8 cellular contexts compared by ENCODE assay signal in the genomic region with DNA sequence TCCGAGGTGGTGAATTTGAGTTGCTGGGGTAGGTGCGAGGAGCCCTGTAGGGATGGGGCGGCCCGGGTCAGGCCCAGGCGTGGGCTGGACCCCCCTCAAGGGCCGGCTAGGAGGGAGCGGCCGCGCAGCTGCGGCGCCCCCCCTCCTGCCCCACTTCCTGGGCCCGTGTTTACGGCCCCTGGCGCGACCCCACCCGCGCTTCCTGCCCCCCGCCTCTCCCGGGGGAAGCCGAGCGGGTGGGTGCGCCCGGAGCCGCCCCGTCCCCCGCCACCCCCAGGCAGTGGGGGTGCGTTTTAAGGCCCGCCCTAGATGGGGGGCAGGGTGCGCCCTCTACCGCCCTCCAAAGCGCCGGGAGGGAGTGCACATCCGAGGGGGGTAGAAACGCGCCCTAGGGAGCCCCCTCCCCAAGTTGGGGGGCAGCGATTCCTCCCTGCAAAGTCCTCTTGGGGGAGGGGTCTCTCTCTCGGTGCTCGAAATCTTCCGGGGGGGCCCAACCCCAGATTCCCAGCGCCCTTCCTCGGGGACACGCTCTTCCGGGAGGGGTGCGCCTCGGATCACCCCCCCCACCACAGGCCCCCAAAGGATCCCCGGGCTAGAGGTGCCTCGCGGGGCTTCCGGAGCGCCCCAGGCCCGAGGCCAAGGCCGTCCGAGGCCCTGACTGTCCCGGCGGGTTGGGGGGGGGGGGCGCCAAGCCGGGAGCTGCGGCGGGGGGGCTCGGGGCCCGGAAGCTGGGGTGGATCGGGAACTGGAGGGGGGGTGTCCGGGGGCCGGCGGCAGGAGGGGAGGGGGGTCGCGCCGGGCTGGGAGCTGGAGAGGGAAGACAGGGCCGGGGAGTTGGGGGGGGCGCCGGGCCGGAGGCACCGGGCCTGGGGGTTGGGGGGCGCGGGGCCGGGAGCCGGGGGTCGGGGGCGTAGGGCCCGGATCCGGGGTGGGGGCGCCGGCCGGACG. TPM values are rescaled to one million over a fixed set of nuclear protein-coding genes. Genes with fewer than 3 reads are reported as not detected.
DNase-seq lines count a peak whose midpoint lies in the region; ATAC-seq and TF ChIP-seq lines count a peak whose summit lies in the region.

No MANE protein-coding gene starts in this region.

- H3K9me3 ChIP-seq in DND-41 (ENCODE audit: insufficient read depth, low read length, severe bottlenecking) (no peaks in the 10 kb centered on the region), esophagus squamous epithelium (no peaks in the 10 kb centered on the region)

- no peaks in the 10 kb centered on the region for H3K9me3 Mint-ChIP-seq in natural killer cell treated with Interleukin-12 subunit alpha and Interleukin-12 subunit beta and Interleukin-15 and Interleukin-18, amount 100 ng/mL, for 72 hours

- H3K36me3 Mint-ChIP-seq in natural killer cell treated with Interleukin-12 subunit alpha and Interleukin-12 subunit beta and Interleukin-15 and Interleukin-18, amount 100 ng/mL, for 72 hours = no peaks in the 10 kb centered on the region

- peak overlapping the region; percentile 74 for H3K4me2 ChIP-seq in DND-41 (ENCODE audit: insufficient read depth, low read length)

- peak overlapping the region; percentile 99 for H3K9ac ChIP-seq in DND-41 (ENCODE audit: low read depth, low read length)

- H3K36me3 ChIP-seq in DND-41 (ENCODE audit: insufficient read depth, low read length) = peaks cover 50% of the 10 kb centered on the region
- peaks cover 5 to 36% (median 6%) of the 10 kb centered on the region in 3 donors for H3K36me3 ChIP-seq in esophagus squamous epithelium

- intact Hi-C loops in esophagus squamous epithelium (cut with DNase I) = no loop called here

- peak; percentile 86 for DNase-seq in DND-41
- peak; percentile 32 to 34 for DNase-seq in Kasumi-1 (lab: John Stamatoyannopoulos, UW)
- peak; percentile 80 for DNase-seq in activated T-cell treated with anti-CD3 and anti-CD28 coated beads, Interleukin-2, amount 50 U/mL, for 1 hour
- no peak for DNase-seq in esophagus squamous epithelium (lab: John Stamatoyannopoulos, UW)
- DNase-seq in natural killer cell treated with Interleukin-12 subunit alpha and Interleukin-12 subunit beta and Interleukin-15 and Interleukin-18, amount 100 ng/mL, for 72 hours (ENCODE audit: low spot score) = peak; percentile 70
- DNase-seq in superior temporal gyrus (ENCODE audit: extremely low spot score) = peak; percentile 33
- no peak for DNase-seq in LoVo (ENCODE audit: low spot score)

- H2AFZ ChIP-seq in DND-41 (ENCODE audit: low read depth, low read length) = peak overlapping the region; percentile 56

- ATAC-seq in DND-41 (ENCODE audit: insufficient read depth, low read depth) (peak; percentile 76), GM21381 (IDR thresholded peaks at IDR 0.05; ENCODE audit: unreplicated experiment) (no peak)
- peak; percentile 70 to 73 for ATAC-seq in natural killer cell treated with Interleukin-12 subunit alpha and Interleukin-12 subunit beta and Interleukin-15 and Interleukin-18, amount 100 ng/mL, for 72 hours

- H3K4me3 ChIP-seq in DND-41 (ENCODE audit: low read depth in 1 of 2, low read length in 2 of 2) = peak overlapping the region; percentile 77 to 85
- peak overlapping the region; percentile 74 to 96 (median 89) for H3K4me3 ChIP-seq in esophagus squamous epithelium

- peak overlapping the region; percentile 80 to 85 for H3K27ac Mint-ChIP-seq in natural killer cell treated with Interleukin-12 subunit alpha and Interleukin-12 subunit beta and Interleukin-15 and Interleukin-18, amount 100 ng/mL, for 72 hours

- H3K27me3 ChIP-seq in DND-41 (ENCODE audit: insufficient read depth, low read length, poor library complexity) = no peaks in the 10 kb centered on the region
- H3K27me3 ChIP-seq in esophagus squamous epithelium = no peaks in the 10 kb centered on the region

- peaks cover 46% of the 10 kb centered on the region for H3K4me1 ChIP-seq in DND-41 (ENCODE audit: insufficient read depth, low read length)
- peaks cover 42 to 75% (median 53%) of the 10 kb centered on the region in 3 donors for H3K4me1 ChIP-seq in esophagus squamous epithelium

- H4K20me1 ChIP-seq in DND-41 (ENCODE audit: insufficient read depth, low read length) = peaks cover 44% of the 10 kb centered on the region

- H3K79me2 ChIP-seq in DND-41 (ENCODE audit: insufficient read depth, low read length) = peaks cover 62% of the 10 kb centered on the region

- TF ChIP-seq POLR2A in esophagus squamous epithelium (IDR thresholded peaks at IDR 0.05) = peak in 1 of 4 donors; percentile 49

- H3K4me3 Mint-ChIP-seq in natural killer cell treated with Interleukin-12 subunit alpha and Interleukin-12 subunit beta and Interleukin-15 and Interleukin-18, amount 100 ng/mL, for 72 hours = peak overlapping the region; percentile 79

- peaks cover 6 to 30% of the 10 kb centered on the region in 2 donors for H3K4me1 Mint-ChIP-seq in natural killer cell treated with Interleukin-12 subunit alpha and Interleukin-12 subunit beta and Interleukin-15 and Interleukin-18, amount 100 ng/mL, for 72 hours (ENCODE audit: low read depth in 2 of 2)

- WGBS in esophagus squamous epithelium, 2 donors = 2 to 14% methylated on average over 1 to 12 of the region's 85 CpGs

- peak; percentile 57 for TF ChIP-seq CTCF in DND-41 (IDR thresholded peaks at IDR 0.05; ENCODE audit: borderline replicate concordance, extremely low read depth, low read length, poor library complexity, severe bottlenecking)
- TF ChIP-seq CTCF in esophagus squamous epithelium (IDR thresholded peaks at IDR 0.05) = peak in 5 of 6 experiments; percentile 16 to 28 (median 26)

- no peaks in the 10 kb centered on the region for H3K27me3 Mint-ChIP-seq in natural killer cell treated with Interleukin-12 subunit alpha and Interleukin-12 subunit beta and Interleukin-15 and Interleukin-18, amount 100 ng/mL, for 72 hours

- H3K27ac ChIP-seq in DND-41 (ENCODE audit: low read length) (peak overlapping the region; percentile 84), esophagus squamous epithelium (peak overlapping the region; percentile 96 to 100 (median 99))

RNA-seq across cellular contexts. Expression of gene TLE5, which starts 0.8 kb away (rescaled TPM):
- 100 to 1,000 TPM; 141 to 433 (median 298) TPM for total RNA-seq in esophagus squamous epithelium
- 100 to 1,000 TPM; 242 to 309 TPM for total RNA-seq in natural killer cell treated with Interleukin-12 subunit alpha and Interleukin-12 subunit beta and Interleukin-15 and Interleukin-18, amount 100 ng/mL, for 72 hours

RNA-seq across cellular contexts. Expression of gene TLE2, which starts 32.4 kb away (rescaled TPM):
- total RNA-seq in esophagus squamous epithelium = 10 to 100 TPM in 1 of 4 donors, 1 to 10 TPM in 3; 5.4 to 22.7 (median 7.6) TPM
- total RNA-seq in natural killer cell treated with Interleukin-12 subunit alpha and Interleukin-12 subunit beta and Interleukin-15 and Interleukin-18, amount 100 ng/mL, for 72 hours = 1 to 10 TPM; 1.3 to 3.2 TPM

RNA-seq across cellular contexts. Expression of gene GNA11, which starts 32.7 kb away (rescaled TPM):
- 10 to 100 TPM; 21.2 to 39.7 (median 34.0) TPM for total RNA-seq in esophagus squamous epithelium
- total RNA-seq in natural killer cell treated with Interleukin-12 subunit alpha and Interleukin-12 subunit beta and Interleukin-15 and Interleukin-18, amount 100 ng/mL, for 72 hours = 1 to 10 TPM in 1 of 2 donors, under 1 TPM in 1; 1.00 to 1.3 TPM

Comparison
In these comparisons a context has a peak if more than half of its experiments do, and no peak if none do; other contexts are left out.
1. DNase-seq: peak in DND-41 (single experiment), Kasumi-1 (2 of 2), activated T-cell treated with anti-CD3 and anti-CD28 coated beads, Interleukin-2, amount 50 U/mL, for 1 hour (single experiment), natural killer cell treated with Interleukin-12 subunit alpha and Interleukin-12 subunit beta and Interleukin-15 and Interleukin-18, amount 100 ng/mL, for 72 hours (single experiment) and superior temporal gyrus (single experiment); none in esophagus squamous epithelium (single experiment) and LoVo (single experiment).
2. RNA of gene GNA11, which starts 32.7 kb away (total RNA-seq): 21.2 to 39.7 TPM in esophagus squamous epithelium; 1.00 to 1.3 TPM in natural killer cell treated with Interleukin-12 subunit alpha and Interleukin-12 subunit beta and Interleukin-15 and Interleukin-18, amount 100 ng/mL, for 72 hours; every median in the first group is over 4 times any median in the second.